In the genomic region with DNA sequence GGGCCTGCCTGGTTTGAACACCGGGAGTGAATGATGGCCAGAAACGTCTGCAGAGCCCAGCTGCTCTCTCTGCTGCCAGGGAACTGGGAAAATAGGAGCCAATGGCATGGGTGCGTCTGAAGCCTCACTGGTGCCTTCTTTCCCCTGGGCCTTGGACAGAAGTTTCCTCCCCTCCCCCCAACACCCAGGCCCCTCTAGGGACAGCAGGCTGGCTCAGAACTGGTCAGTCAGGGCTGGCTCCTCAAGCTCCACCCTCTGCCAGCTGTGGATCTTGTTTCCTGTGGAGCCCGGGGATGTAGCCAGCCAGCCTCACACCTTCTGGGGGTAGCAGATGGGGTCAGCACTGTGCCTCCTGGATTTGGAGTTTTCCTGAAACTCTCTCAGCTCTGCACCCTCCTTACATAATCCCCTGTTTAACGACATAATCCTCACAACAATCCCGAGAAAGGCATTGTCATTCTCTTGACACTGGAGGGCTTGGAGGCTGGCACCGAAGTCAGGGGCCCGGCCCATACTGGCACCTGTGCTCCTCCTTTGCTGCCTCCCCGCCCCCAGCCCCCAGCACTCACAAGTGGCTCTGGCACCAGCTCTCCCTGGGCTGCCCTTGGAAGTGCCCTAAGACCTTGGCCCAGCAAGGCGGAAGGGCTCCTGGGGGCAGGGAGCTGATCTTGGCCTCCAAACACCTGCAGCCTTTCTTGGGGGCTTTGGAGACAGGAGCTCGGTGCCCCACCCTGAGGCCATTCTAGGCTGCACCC, we compare ENCODE assay signal across 12 cellular contexts. TPM values are rescaled to one million over a fixed set of nuclear protein-coding genes. Genes with fewer than 3 reads are reported as not detected.
A peak's percentile ranks its signal among the peaks of the same experiment; 100 is the strongest.
DNase-seq lines count a peak whose midpoint lies in the region; TF ChIP-seq lines count a peak whose summit lies in the region.
"Had no signal": no experiment of that assay in that cellular context is flagged by ENCODE, and none has a peak within 500 bp of the region (broad histone marks: within the 10 kb centered on the region; RNA-seq: fewer than 3 reads in every experiment).

No MANE protein-coding gene starts in this region.

- H3K4me2 ChIP-seq in MM.1S (ENCODE audit: low read depth, low read length): no peak overlapping the region

- TF ChIP-seq RAD21 in Ishikawa (IDR thresholded peaks at IDR 0.05; ENCODE audit: low read depth): no peak

- H3K27me3 ChIP-seq in SJCRH30: no peaks in the 10 kb centered on the region
- H3K27me3 ChIP-seq in stomach smooth muscle (ENCODE audit: control insufficient read depth in 1 of 2, insufficient read depth in 2 of 2, low read length in 2 of 2): no peaks in the 10 kb centered on the region
- H3K27me3 ChIP-seq in MM.1S (replicated peaks; ENCODE audit: insufficient read depth, low read length): no peaks in the 10 kb centered on the region

- no peaks in the 10 kb centered on the region for H3K9me2 ChIP-seq in MM.1S (replicated peaks; ENCODE audit: insufficient read depth, low read length)

- no peaks in the 10 kb centered on the region for H3F3A ChIP-seq in MM.1S (ENCODE audit: insufficient read depth, low read length)

- H3K27ac ChIP-seq in SJCRH30 (no peak overlapping the region), stomach smooth muscle (ENCODE audit: low read length) (peak overlapping the region; percentile 76), MM.1S (ENCODE audit: low read length) (no peak overlapping the region)

- no peaks in the 10 kb centered on the region for H3K9me3 ChIP-seq in SJCRH30 (replicated peaks)
- H3K9me3 ChIP-seq in stomach smooth muscle (ENCODE audit: control insufficient read depth in 2 of 2, low read length in 2 of 2): no peaks in the 10 kb centered on the region
- H3K9me3 ChIP-seq in MM.1S (replicated peaks; ENCODE audit: insufficient read depth, low read length): no peaks in the 10 kb centered on the region

- peak overlapping the region in 1 of 2 donors; percentile 51 for H3K9ac ChIP-seq in stomach smooth muscle (ENCODE audit: low read length in 2 of 2)
- H3K9ac ChIP-seq in MM.1S (ENCODE audit: low read length): no peak overlapping the region

- TF ChIP-seq CTCF in MM.1S (IDR thresholded peaks at IDR 0.05; ENCODE audit: low read length): no peak

- no peak for TF ChIP-seq EP300 in Ishikawa (IDR thresholded peaks at IDR 0.05; ENCODE audit: borderline replicate concordance)

- no peaks in the 10 kb centered on the region for H3K79me2 ChIP-seq in MM.1S (ENCODE audit: low read length)

- H3K36me3 ChIP-seq in SJCRH30 (no peaks in the 10 kb centered on the region), stomach smooth muscle (ENCODE audit: control insufficient read depth in 2 of 2, insufficient read depth in 2 of 2, low read length in 2 of 2) (peaks cover 0 to 2% of the 10 kb centered on the region in 2 donors), MM.1S (replicated peaks; ENCODE audit: insufficient read depth, low read length) (no peaks in the 10 kb centered on the region)

- H2AFZ ChIP-seq in MM.1S (ENCODE audit: low read length): no peak overlapping the region

- H3K4me3 ChIP-seq in SJCRH30: no peak overlapping the region
- peak overlapping the region in 1 of 2 donors; percentile 87 for H3K4me3 ChIP-seq in stomach smooth muscle (ENCODE audit: low read length in 2 of 2)
- no peak overlapping the region for H3K4me3 ChIP-seq in MM.1S (ENCODE audit: low read length)

- no peaks in the 10 kb centered on the region for H4K20me1 ChIP-seq in MM.1S (ENCODE audit: insufficient read depth, low read length)

- peaks cover 54% of the 10 kb centered on the region for H3K4me1 ChIP-seq in SJCRH30
- H3K4me1 ChIP-seq in stomach smooth muscle (ENCODE audit: control insufficient read depth, insufficient read depth, low read length): peaks cover 80% of the 10 kb centered on the region
- H3K4me1 ChIP-seq in MM.1S (ENCODE audit: low read length): no peaks in the 10 kb centered on the region

- DNase-seq in SJCRH30: peak; percentile 59 to 71
- DNase-seq in hypothalamus (lab: John Stamatoyannopoulos, UW): peak in 26 of 51 donors; percentile 8 to 68 (median 32)
- DNase-seq in iPS-NIHi7 (ENCODE audit: extremely low spot score): no peak
- no peak for DNase-seq in GOT3 (lab: John Stamatoyannopoulos, UW)
- no peak for DNase-seq in MM.1S
- DNase-seq: activated CD4-positive, alpha-beta T cell treated with anti-CD3 and anti-CD28 coated beads for 36 hours; activated naive CD8-positive, alpha-beta T cell treated with anti-CD3 and anti-CD28 coated beads for 36 hours; EL; HCEC 1CT; RPMI8226 had no signal

TF ChIP-seq in Ishikawa, 13 proteins besides CTCF, POLR2A, EP300 and RAD21:
- TF ChIP-seq, protein P1, sequence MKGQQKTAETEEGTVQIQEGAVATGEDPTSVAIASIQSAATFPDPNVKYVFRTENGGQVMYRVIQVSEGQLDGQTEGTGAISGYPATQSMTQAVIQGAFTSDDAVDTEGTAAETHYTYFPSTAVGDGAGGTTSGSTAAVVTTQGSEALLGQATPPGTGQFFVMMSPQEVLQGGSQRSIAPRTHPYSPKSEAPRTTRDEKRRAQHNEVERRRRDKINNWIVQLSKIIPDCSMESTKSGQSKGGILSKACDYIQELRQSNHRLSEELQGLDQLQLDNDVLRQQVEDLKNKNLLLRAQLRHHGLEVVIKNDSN (IDR thresholded peaks at IDR 0.05): no peak
- no peak for TF ChIP-seq CEBPB (IDR thresholded peaks at IDR 0.05)
- no peak for TF ChIP-seq CREB1 (IDR thresholded peaks at IDR 0.05; ENCODE audit: low read depth)
- no peak for TF ChIP-seq TEAD4 (IDR thresholded peaks at IDR 0.05)
- no peak; the same call in 1 of the 2 replicates for TF ChIP-seq TCF12 (IDR thresholded peaks at IDR 0.05; ENCODE audit: low read depth)
- TF ChIP-seq TAF1 (IDR thresholded peaks at IDR 0.05; ENCODE audit: low read depth): no peak
- no peak for TF ChIP-seq EGR1 (IDR thresholded peaks at IDR 0.05)
- TF ChIP-seq NFIC (IDR thresholded peaks at IDR 0.05): 0 out of 2 replicates have a peak, but pooled peaks have one; percentile 18
- TF ChIP-seq, protein P2, sequence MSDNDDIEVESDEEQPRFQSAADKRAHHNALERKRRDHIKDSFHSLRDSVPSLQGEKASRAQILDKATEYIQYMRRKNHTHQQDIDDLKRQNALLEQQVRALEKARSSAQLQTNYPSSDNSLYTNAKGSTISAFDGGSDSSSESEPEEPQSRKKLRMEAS (IDR thresholded peaks at IDR 0.05): peak; percentile 65; the same call in 1 of the 2 replicates
- TF ChIP-seq FOXM1 (IDR thresholded peaks at IDR 0.05; ENCODE audit: borderline replicate concordance, low read depth): no peak

RNA-seq across cellular contexts. Expression of gene LDB3, which starts 5.7 kb away (rescaled TPM):
- total RNA-seq in SJCRH30 (2014; rRNA removed; shearing (Covaris generic)): 0.53 and 0.59 TPM in 2 replicates

RNA-seq across cellular contexts. Expression of gene OPN4, which starts 19.7 kb away (rescaled TPM):
- total RNA-seq in SJCRH30 (2014; rRNA removed; shearing (Covaris generic)): not detected in 2 replicates
- total RNA-seq: activated CD4-positive, alpha-beta T cell treated with anti-CD3 and anti-CD28 coated beads for 36 hours; activated naive CD8-positive, alpha-beta T cell treated with anti-CD3 and anti-CD28 coated beads for 36 hours had no signal

Comparison
In these comparisons a context has a peak if more than half of its experiments do, and no peak if none do; other contexts are left out.
1. DNase-seq: peak in SJCRH30 (2 of 2) and hypothalamus (26 of 51); none in iPS-NIHi7 (single experiment), GOT3 (single experiment) and MM.1S (single experiment).